ENCODE assay signal across 31 cellular contexts in genomic region chr5:147517383-147517782, GRCh38.
"Had no signal": no experiment of that assay in that cellular context is flagged by ENCODE, and none has a peak within 500 bp of the region (broad histone marks: within the 10 kb centered on the region; RNA-seq: fewer than 3 reads in every experiment).

No MANE protein-coding gene starts in this region.

- H3K4me3 ChIP-seq: MG63, Peyer's patch, SJSA1 had no signal

- ATAC-seq: PC-3 had no signal

- H3K27me3 ChIP-seq: MG63, Peyer's patch, SJSA1 had no signal

- H3K9me3 ChIP-seq: MG63, Peyer's patch, SJSA1, SK-N-SH had no signal

- H3K4me1 ChIP-seq: Peyer's patch had no signal

- H3K36me3 ChIP-seq: MG63, Peyer's patch, SJSA1 had no signal

- H3K27ac ChIP-seq: Peyer's patch, SJSA1 had no signal

- DNase-seq: Kasumi-1, KG1, MG63, NCI-H1048, NCI-H1092 treated with DMSO at 0.1 percent for 48 hours, NCI-H1105 treated with DMSO at 0.1 percent for 48 hours, NCI-H1417, NCI-H1436, NCI-H146, NCI-H1694, NCI-H187, NCI-H1930, NCI-H2029 treated with DMSO at 0.1 percent for 48 hours, NCI-H2081 treated with DMSO at 0.1 percent for 48 hours, NCI-H2107, NCI-H2171, NCI-H2227 treated with DMSO at 0.1 percent for 48 hours, NCI-H345, NCI-H510A treated with DMSO at 0.1 percent for 48 hours, NCI-H524 treated with DMSO at 0.1 percent for 48 hours, NCI-H774, OCI-M1, PC-3, Peyer's patch, Right ventricle myocardium superior, RPMI8226, SHP77 treated with DMSO at 0.1 percent for 48 hours, SK-N-SH, SW 1271, T-helper 1 cell had no signal
